21 cellular contexts compared by ENCODE assay signal in the genomic region with DNA sequence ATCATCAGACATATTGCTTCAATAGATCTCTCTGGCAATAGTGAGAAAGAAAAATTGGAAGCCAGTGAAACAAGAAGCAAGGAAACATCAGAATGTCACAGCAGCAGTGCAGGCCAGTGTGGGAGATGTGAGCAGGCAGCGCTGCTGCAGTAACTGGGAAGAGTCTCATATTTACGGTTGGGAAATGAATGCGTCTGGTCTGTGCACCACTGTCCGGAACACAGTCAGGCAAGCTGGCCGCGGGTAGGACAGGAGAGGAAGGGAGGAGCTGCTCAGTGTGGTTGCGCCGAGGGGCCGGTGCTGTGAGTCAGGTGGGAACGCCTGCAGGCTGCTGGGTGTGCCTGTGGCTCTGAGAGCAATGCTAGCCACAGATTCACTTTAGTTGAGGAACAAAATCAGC. TPM values are rescaled to one million over a fixed set of nuclear protein-coding genes. Genes with fewer than 3 reads are reported as not detected.
DNase-seq lines count a peak whose midpoint lies in the region; ATAC-seq and TF ChIP-seq lines count a peak whose summit lies in the region.
"Had no signal": no experiment of that assay in that cellular context is flagged by ENCODE, and none has a peak within 500 bp of the region (broad histone marks: within the 10 kb centered on the region; RNA-seq: fewer than 3 reads in every experiment).

No MANE protein-coding gene starts in this region.

- peaks cover 6% of the 10 kb centered on the region; the same call in 1 of the 2 replicates for H3K4me1 ChIP-seq in HEK293 (ENCODE audit: control insufficient read depth, insufficient read depth, low read length)
- H3K4me1 ChIP-seq in mucosa of descending colon (ENCODE audit: low read depth): no peaks in the 10 kb centered on the region
- peaks cover 4% of the 10 kb centered on the region for H3K4me1 ChIP-seq in psoas muscle

- peak; percentile 55 for DNase-seq in NCI-H2227 treated with DMSO at 0.1 percent for 48 hours (lab: John Stamatoyannopoulos, UW)
- DNase-seq in WTC11 (ENCODE audit: low spot score): no peak
- DNase-seq in mesenteric fat pad (ENCODE audit: low spot score): peak; percentile 85
- no peak for DNase-seq in mucosa of descending colon
- DNase-seq in stimulated activated CD4-positive, alpha-beta T cell treated with anti-CD3 and anti-CD28 coated beads, Interleukin-12 subunit alpha, Interleukin-12 subunit beta, amount 100 ng/mL, for 4 hours: no peak
- DNase-seq in psoas muscle: no peak
- DNase-seq: activated T-cell treated with anti-CD3 and anti-CD28 coated beads, Interleukin-2, amount 50 U/mL, for 4 hours; caudate nucleus; DMS153; endodermal cell; foreskin fibroblast; Kasumi-1; lower lobe of right lung; NCI-H187 treated with DMSO at 0.1 percent for 48 hours; retina; T-helper 1 cell had no signal

- POLR2A ChIA-PET in HEK293 (lab: Yijun Ruan, JAX): interaction anchor here (1.1 to 3.1 kb wide), 7 partner anchors 21 to 253 kb away, joined by 3 to 26 read pairs (median 10); a partner anchor contains a TSS
- POLR2A ChIA-PET in WTC11 (lab: Charles Lee): interaction anchor here (1.5 kb wide), 1 partner anchor 90 kb away, joined by 3 read pairs; no protein-coding TSS in a partner anchor

- peaks cover 19% of the 10 kb centered on the region for H3K9me3 Mint-ChIP-seq in WTC11
- H3K9me3 Mint-ChIP-seq: nephron had no signal

- H3K4me3 ChIP-seq in HEK293 (ENCODE audit: low read depth, low read length) (no peak overlapping the region), mucosa of descending colon (no peak overlapping the region), psoas muscle (no peak overlapping the region)
- H3K4me3 ChIP-seq: BLaER1, lower lobe of right lung, Peyer's patch, suprapubic skin had no signal

- peaks cover 17% of the 10 kb centered on the region for H3K36me3 Mint-ChIP-seq in WTC11

- no peaks in the 10 kb centered on the region for H3K36me3 ChIP-seq in HEK293 (ENCODE audit: control insufficient read depth in 2 of 2, insufficient read depth in 1 of 2, low read length in 2 of 2)
- no peaks in the 10 kb centered on the region for H3K36me3 ChIP-seq in mucosa of descending colon (ENCODE audit: low read depth)
- H3K36me3 ChIP-seq in psoas muscle (ENCODE audit: insufficient read depth in 1 of 2, low read depth in 1 of 2): no peaks in the 10 kb centered on the region
- H3K36me3 ChIP-seq: BLaER1, lower lobe of right lung, Peyer's patch, suprapubic skin had no signal

- H3K27ac ChIP-seq in HEK293 (ENCODE audit: extremely low read depth, low read depth, low read length) (no peak overlapping the region), psoas muscle (no peak overlapping the region)
- H3K27ac ChIP-seq: BLaER1, lower lobe of right lung, Peyer's patch, suprapubic skin had no signal

- H3K4me1 Mint-ChIP-seq in WTC11: peaks cover 35% of the 10 kb centered on the region

- no peaks in the 10 kb centered on the region for H3K9me3 ChIP-seq in HEK293 (ENCODE audit: control insufficient read depth, insufficient read depth, low read depth, low read length)
- H3K9me3 ChIP-seq in mucosa of descending colon: no peaks in the 10 kb centered on the region
- H3K9me3 ChIP-seq in psoas muscle: no peaks in the 10 kb centered on the region
- H3K9me3 ChIP-seq: lower lobe of right lung, Peyer's patch, suprapubic skin had no signal

- CTCF ChIA-PET in HEK293 (lab: Yijun Ruan, JAX) (interaction anchor here (0.6 to 7.1 kb wide), 23 partner anchors 14 to 657 kb away, joined by 3 to 72 read pairs (median 7); a partner anchor contains a TSS), WTC11 (lab: Charles Lee) (interaction anchor here (0.8 to 3.4 kb wide), 16 partner anchors 9 to 597 kb away, joined by 3 to 66 read pairs (median 6); a partner anchor contains a TSS)

- intact Hi-C loops in mucosa of descending colon (cut with DNase I, micrococcal nuclease): loop anchor here (5.0 to 10.0 kb wide), 2 partner anchors 125 to 128 kb away; no protein-coding TSS in a partner anchor
- intact Hi-C loops in psoas muscle (cut with DNase I): loop anchor here (5.0 kb wide), 3 partner anchors 125 to 260 kb away; no protein-coding TSS in a partner anchor

- WGBS in psoas muscle, 3 donors: 85 to 92% (median 91%) methylated on average over 10 of the region's 10 CpGs

- peak overlapping the region; percentile 29; the same call in 1 of the 2 replicates for H3K27ac Mint-ChIP-seq in WTC11
- H3K27ac Mint-ChIP-seq: endodermal cell had no signal

- H3K27me3 Mint-ChIP-seq in WTC11 (ENCODE audit: low read depth): peaks cover 21% of the 10 kb centered on the region

- no peak overlapping the region for H3K4me3 Mint-ChIP-seq in WTC11
- H3K4me3 Mint-ChIP-seq: activated T-cell treated with anti-CD3 and anti-CD28 coated beads, Interleukin-2, amount 50 U/mL, for 4 hours; endodermal cell; nephron had no signal

- H3K27me3 ChIP-seq in psoas muscle (ENCODE audit: insufficient read depth in 3 of 3, low read length in 2 of 3): peaks cover 0 to 25% (median 5%) of the 10 kb centered on the region in 3 donors
- H3K27me3 ChIP-seq: BLaER1, Peyer's patch, suprapubic skin had no signal

- TF ChIP-seq CTCF in HEK293 (tag by site-specific recombination; IDR thresholded peaks at IDR 0.05) (no peak), WTC11 (IDR thresholded peaks at IDR 0.05) (no peak), mucosa of descending colon (IDR thresholded peaks at IDR 0.05) (no peak), psoas muscle (IDR thresholded peaks at IDR 0.05) (no peak)

- ATAC-seq in WTC11: no peak
- no peak for ATAC-seq in mucosa of descending colon
- no peak for ATAC-seq in psoas muscle

TF ChIP-seq in HEK293, 187 proteins besides CTCF, POLR2A, EP300 and RAD21:
- TF ChIP-seq ZNF600 (tag by site-specific recombination; IDR thresholded peaks at IDR 0.05): 0 out of 2 replicates have a peak, but pooled peaks have one; percentile 38
- TF ChIP-seq, protein P1, sequence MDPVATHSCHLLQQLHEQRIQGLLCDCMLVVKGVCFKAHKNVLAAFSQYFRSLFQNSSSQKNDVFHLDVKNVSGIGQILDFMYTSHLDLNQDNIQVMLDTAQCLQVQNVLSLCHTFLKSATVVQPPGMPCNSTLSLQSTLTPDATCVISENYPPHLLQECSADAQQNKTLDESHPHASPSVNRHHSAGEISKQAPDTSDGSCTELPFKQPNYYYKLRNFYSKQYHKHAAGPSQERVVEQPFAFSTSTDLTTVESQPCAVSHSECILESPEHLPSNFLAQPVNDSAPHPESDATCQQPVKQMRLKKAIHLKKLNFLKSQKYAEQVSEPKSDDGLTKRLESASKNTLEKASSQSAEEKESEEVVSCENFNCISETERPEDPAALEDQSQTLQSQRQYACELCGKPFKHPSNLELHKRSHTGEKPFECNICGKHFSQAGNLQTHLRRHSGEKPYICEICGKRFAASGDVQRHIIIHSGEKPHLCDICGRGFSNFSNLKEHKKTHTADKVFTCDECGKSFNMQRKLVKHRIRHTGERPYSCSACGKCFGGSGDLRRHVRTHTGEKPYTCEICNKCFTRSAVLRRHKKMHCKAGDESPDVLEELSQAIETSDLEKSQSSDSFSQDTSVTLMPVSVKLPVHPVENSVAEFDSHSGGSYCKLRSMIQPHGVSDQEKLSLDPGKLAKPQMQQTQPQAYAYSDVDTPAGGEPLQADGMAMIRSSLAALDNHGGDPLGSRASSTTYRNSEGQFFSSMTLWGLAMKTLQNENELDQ (tag by site-specific recombination; IDR thresholded peaks at IDR 0.05; ENCODE audit: low read depth): no peak

TF ChIP-seq in WTC11, 78 proteins besides CTCF, POLR2A, EP300 and RAD21 (continues in another document):
- TF ChIP-seq, protein P2, sequence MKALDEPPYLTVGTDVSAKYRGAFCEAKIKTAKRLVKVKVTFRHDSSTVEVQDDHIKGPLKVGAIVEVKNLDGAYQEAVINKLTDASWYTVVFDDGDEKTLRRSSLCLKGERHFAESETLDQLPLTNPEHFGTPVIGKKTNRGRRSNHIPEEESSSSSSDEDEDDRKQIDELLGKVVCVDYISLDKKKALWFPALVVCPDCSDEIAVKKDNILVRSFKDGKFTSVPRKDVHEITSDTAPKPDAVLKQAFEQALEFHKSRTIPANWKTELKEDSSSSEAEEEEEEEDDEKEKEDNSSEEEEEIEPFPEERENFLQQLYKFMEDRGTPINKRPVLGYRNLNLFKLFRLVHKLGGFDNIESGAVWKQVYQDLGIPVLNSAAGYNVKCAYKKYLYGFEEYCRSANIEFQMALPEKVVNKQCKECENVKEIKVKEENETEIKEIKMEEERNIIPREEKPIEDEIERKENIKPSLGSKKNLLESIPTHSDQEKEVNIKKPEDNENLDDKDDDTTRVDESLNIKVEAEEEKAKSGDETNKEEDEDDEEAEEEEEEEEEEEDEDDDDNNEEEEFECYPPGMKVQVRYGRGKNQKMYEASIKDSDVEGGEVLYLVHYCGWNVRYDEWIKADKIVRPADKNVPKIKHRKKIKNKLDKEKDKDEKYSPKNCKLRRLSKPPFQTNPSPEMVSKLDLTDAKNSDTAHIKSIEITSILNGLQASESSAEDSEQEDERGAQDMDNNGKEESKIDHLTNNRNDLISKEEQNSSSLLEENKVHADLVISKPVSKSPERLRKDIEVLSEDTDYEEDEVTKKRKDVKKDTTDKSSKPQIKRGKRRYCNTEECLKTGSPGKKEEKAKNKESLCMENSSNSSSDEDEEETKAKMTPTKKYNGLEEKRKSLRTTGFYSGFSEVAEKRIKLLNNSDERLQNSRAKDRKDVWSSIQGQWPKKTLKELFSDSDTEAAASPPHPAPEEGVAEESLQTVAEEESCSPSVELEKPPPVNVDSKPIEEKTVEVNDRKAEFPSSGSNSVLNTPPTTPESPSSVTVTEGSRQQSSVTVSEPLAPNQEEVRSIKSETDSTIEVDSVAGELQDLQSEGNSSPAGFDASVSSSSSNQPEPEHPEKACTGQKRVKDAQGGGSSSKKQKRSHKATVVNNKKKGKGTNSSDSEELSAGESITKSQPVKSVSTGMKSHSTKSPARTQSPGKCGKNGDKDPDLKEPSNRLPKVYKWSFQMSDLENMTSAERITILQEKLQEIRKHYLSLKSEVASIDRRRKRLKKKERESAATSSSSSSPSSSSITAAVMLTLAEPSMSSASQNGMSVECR (CRISPR knock-in tag; IDR thresholded peaks at IDR 0.05; ENCODE audit: borderline replicate concordance): no peak
- TF ChIP-seq ESRRA (CRISPR knock-in tag; IDR thresholded peaks at IDR 0.05; ENCODE audit: borderline replicate concordance): no peak
- TF ChIP-seq NR2C2 (CRISPR knock-in tag; IDR thresholded peaks at IDR 0.05): no peak

RNA-seq across cellular contexts. Expression of a gene that starts 6.4 kb away (rescaled TPM):
- total RNA-seq in WTC11 (2021) (30.2 to 38.2 TPM (median 32.5 TPM) in 3 replicates), mesenteric fat pad (18.7 TPM), mucosa of descending colon (10 to 100 TPM; 14.8 to 19.8 (median 16.2) TPM), psoas muscle (10 to 100 TPM; 19.7 to 26.8 (median 22.0) TPM)
- 10 to 100 TPM; 18.6 to 31.3 (median 26.2) TPM for polyA plus RNA-seq in psoas muscle

RNA-seq across cellular contexts. Expression of a gene that starts 24.9 kb away (rescaled TPM):
- total RNA-seq in WTC11 (2021) (591 to 627 TPM (median 616 TPM) in 3 replicates), mesenteric fat pad (12.2 TPM), mucosa of descending colon (10 to 100 TPM in 1 of 3 donors, 1 to 10 TPM in 1, under 1 TPM in 1; 0.87 to 18.5 (median 3.6) TPM), psoas muscle (1 to 10 TPM; 1.1 to 4.4 (median 3.1) TPM)
- 1 to 10 TPM; 3.3 to 5.7 (median 3.4) TPM for polyA plus RNA-seq in psoas muscle

Comparison
In these comparisons a context has a peak if more than half of its experiments do, and no peak if none do; other contexts are left out.
1. DNase-seq: peak in NCI-H2227 treated with DMSO at 0.1 percent for 48 hours (single experiment) and mesenteric fat pad (single experiment); none in WTC11 (single experiment), mucosa of descending colon (0 of 3), stimulated activated CD4-positive, alpha-beta T cell treated with anti-CD3 and anti-CD28 coated beads, Interleukin-12 subunit alpha, Interleukin-12 subunit beta, amount 100 ng/mL, for 4 hours (single experiment) and psoas muscle (0 of 2).
2. RNA of a gene that starts 24.9 kb away (total RNA-seq): 591 to 627 TPM in WTC11; 12.2 TPM in mesenteric fat pad (single experiment), 0.87 to 18.5 TPM in mucosa of descending colon and 1.1 to 4.4 TPM in psoas muscle; every median in the first group is over 10 times any median in the second.